11 cellular contexts compared by ENCODE assay signal in genomic region chr7:36686499-36686898, GRCh38. TPM values are rescaled to one million over a fixed set of nuclear protein-coding genes. Genes with fewer than 3 reads are reported as not detected.
DNase-seq lines count a peak whose midpoint lies in the region; ATAC-seq and TF ChIP-seq lines count a peak whose summit lies in the region.
"Had no signal": no experiment of that assay in that cellular context is flagged by ENCODE, and none has a peak within 500 bp of the region (broad histone marks: within the 10 kb centered on the region; RNA-seq: fewer than 3 reads in every experiment).

No MANE protein-coding gene starts in this region.

- CTCF ChIA-PET in PC-3 (lab: Charles Lee) = no interaction called here
- CTCF ChIA-PET in activated naive CD4-positive, alpha-beta T cell treated with anti-CD3 and anti-CD28 coated beads for 36 hours (lab: Charles Lee) = interaction anchor here (1.5 to 1.6 kb wide), 2 partner anchors 9 to 16 kb away, joined by 3 to 9 read pairs; no protein-coding TSS in a partner anchor

- H3K4me3 ChIP-seq in CD4-positive, CD25-positive, alpha-beta regulatory T cell (ENCODE audit: low read depth, low read length) = no peak overlapping the region
- no peak overlapping the region for H3K4me3 ChIP-seq in PC-3 (ENCODE audit: low read length)
- H3K4me3 ChIP-seq: BLaER1 had no signal

- intact Hi-C loops in PC-3 (cut with micrococcal nuclease) = no loop called here
- intact Hi-C loops in activated naive CD4-positive, alpha-beta T cell treated with anti-CD3 and anti-CD28 coated beads for 36 hours (cut with micrococcal nuclease) = no loop called here

- no peak overlapping the region for H3K9ac ChIP-seq in PC-3 (ENCODE audit: low read length)
- H3K9ac ChIP-seq: BLaER1 had no signal

- H3K9me3 Mint-ChIP-seq in CD4-positive, CD25-positive, alpha-beta regulatory T cell = no peaks in the 10 kb centered on the region
- H3K9me3 Mint-ChIP-seq in activated naive CD4-positive, alpha-beta T cell treated with anti-CD3 and anti-CD28 coated beads for 36 hours = no peaks in the 10 kb centered on the region
- no peaks in the 10 kb centered on the region for H3K9me3 Mint-ChIP-seq in naive thymus-derived CD8-positive, alpha-beta T cell

- no peaks in the 10 kb centered on the region for H3K27me3 ChIP-seq in CD4-positive, CD25-positive, alpha-beta regulatory T cell (ENCODE audit: control insufficient read depth, insufficient read depth, low read length)
- peaks cover 9% of the 10 kb centered on the region for H3K27me3 ChIP-seq in PC-3 (ENCODE audit: low read length)
- H3K27me3 ChIP-seq: BLaER1 had no signal

- peak; percentile 84 to 87 for ATAC-seq in CD4-positive, CD25-positive, alpha-beta regulatory T cell (ENCODE audit: low read depth in 2 of 2)
- peak; percentile 33; the same call in 1 of the 2 replicates for ATAC-seq in PC-3
- ATAC-seq in naive thymus-derived CD8-positive, alpha-beta T cell = peak; percentile 60 to 75

- H3K4me2 ChIP-seq in PC-3 (ENCODE audit: low read length) = no peak overlapping the region
- H3K4me2 ChIP-seq: BLaER1 had no signal

- H3K9me2 ChIP-seq in PC-3 (replicated peaks; ENCODE audit: low read length) = no peaks in the 10 kb centered on the region

- H3K36me3 Mint-ChIP-seq in CD4-positive, CD25-positive, alpha-beta regulatory T cell = no peaks in the 10 kb centered on the region
- H3K36me3 Mint-ChIP-seq in activated naive CD4-positive, alpha-beta T cell treated with anti-CD3 and anti-CD28 coated beads for 36 hours (ENCODE audit: low read depth) = no peaks in the 10 kb centered on the region
- H3K36me3 Mint-ChIP-seq in naive thymus-derived CD8-positive, alpha-beta T cell = peaks cover 0 to 40% (median 11%) of the 10 kb centered on the region in 3 donors

- H3K27ac ChIP-seq in CD4-positive, CD25-positive, alpha-beta regulatory T cell (ENCODE audit: insufficient read depth, low read length, poor library complexity, severe bottlenecking) = no peak overlapping the region
- H3K27ac ChIP-seq in PC-3 (ENCODE audit: low read length) (no peak overlapping the region), caudate nucleus (ENCODE audit: low read depth, low read length) (no peak overlapping the region)
- H3K27ac ChIP-seq: BLaER1 had no signal

- H3K79me2 ChIP-seq in PC-3 (ENCODE audit: low read length) = no peaks in the 10 kb centered on the region

- POLR2A ChIA-PET in PC-3 (lab: Charles Lee; ENCODE audit: unreplicated experiment) = no interaction called here
- POLR2A ChIA-PET in naive thymus-derived CD8-positive, alpha-beta T cell (lab: Charles Lee) = no interaction called here

- no peak overlapping the region for H3K4me3 Mint-ChIP-seq in CD4-positive, CD25-positive, alpha-beta regulatory T cell
- H3K4me3 Mint-ChIP-seq in activated naive CD4-positive, alpha-beta T cell treated with anti-CD3 and anti-CD28 coated beads for 36 hours = no peak overlapping the region
- peak overlapping the region in 7 of 10 donors; percentile 8 to 78 (median 55) for H3K4me3 Mint-ChIP-seq in naive thymus-derived CD8-positive, alpha-beta T cell

- peaks cover 0 to 17% (median 7%) of the 10 kb centered on the region in 4 donors for H3K4me1 Mint-ChIP-seq in CD4-positive, CD25-positive, alpha-beta regulatory T cell
- peaks cover 54% of the 10 kb centered on the region for H3K4me1 Mint-ChIP-seq in activated naive CD4-positive, alpha-beta T cell treated with anti-CD3 and anti-CD28 coated beads for 36 hours (ENCODE audit: low read depth)
- H3K4me1 Mint-ChIP-seq in naive thymus-derived CD8-positive, alpha-beta T cell = peaks cover 31 to 64% (median 60%) of the 10 kb centered on the region in 4 donors

- peaks cover 3% of the 10 kb centered on the region for H3K4me1 ChIP-seq in CD4-positive, CD25-positive, alpha-beta regulatory T cell (ENCODE audit: control insufficient read depth, insufficient read depth, low read length, poor library complexity, severe bottlenecking)
- peaks cover 9% of the 10 kb centered on the region for H3K4me1 ChIP-seq in PC-3 (ENCODE audit: insufficient read depth, low read length)

- H4K20me1 ChIP-seq in PC-3 (ENCODE audit: low read length) = no peaks in the 10 kb centered on the region
- H4K20me1 ChIP-seq: BLaER1 had no signal

- no peaks in the 10 kb centered on the region for H3K36me3 ChIP-seq in CD4-positive, CD25-positive, alpha-beta regulatory T cell (ENCODE audit: control insufficient read depth, insufficient read depth, low read length)
- H3K36me3 ChIP-seq in PC-3 (ENCODE audit: low read depth, low read length) = no peaks in the 10 kb centered on the region
- H3K36me3 ChIP-seq: BLaER1 had no signal

- DNase-seq in CD4-positive, CD25-positive, alpha-beta regulatory T cell = peak in 1 of 3 donors; percentile 37
- DNase-seq in PC-3 (peak; percentile 62), NCI-H1417 treated with DMSO at 0.1 percent for 48 hours (lab: John Stamatoyannopoulos, UW) (no peak), NCI-H2029 treated with DMSO at 0.1 percent for 48 hours (lab: John Stamatoyannopoulos, UW) (no peak), NOMO-1 treated with DMSO at 0.1 percent for 48 hours (lab: John Stamatoyannopoulos, UW; ENCODE audit: unreplicated experiment) (no peak), caudate nucleus (lab: John Stamatoyannopoulos, UW) (no peak)
- peak; percentile 41 for DNase-seq in activated naive CD4-positive, alpha-beta T cell treated with anti-CD3 and anti-CD28 coated beads for 36 hours
- peak in 2 of 10 donors; percentile 10 to 22 for DNase-seq in naive thymus-derived CD8-positive, alpha-beta T cell
- DNase-seq: Right ventricle myocardium superior had no signal

- H3K27ac Mint-ChIP-seq in CD4-positive, CD25-positive, alpha-beta regulatory T cell = no peak overlapping the region
- peak overlapping the region; percentile 1 for H3K27ac Mint-ChIP-seq in activated naive CD4-positive, alpha-beta T cell treated with anti-CD3 and anti-CD28 coated beads for 36 hours
- H3K27ac Mint-ChIP-seq in naive thymus-derived CD8-positive, alpha-beta T cell = peak overlapping the region; percentile 63 to 95 (median 86)

- H3K9me3 ChIP-seq in CD4-positive, CD25-positive, alpha-beta regulatory T cell (ENCODE audit: control insufficient read depth in 2 of 2, low read length in 2 of 2) = no peaks in the 10 kb centered on the region
- H3K9me3 ChIP-seq in PC-3 (ENCODE audit: low read length) = no peaks in the 10 kb centered on the region
- H3K9me3 ChIP-seq: BLaER1 had no signal

- no peaks in the 10 kb centered on the region for H3F3A ChIP-seq in PC-3 (ENCODE audit: low read length, unreplicated experiment)

- no peak overlapping the region for H2AFZ ChIP-seq in PC-3 (ENCODE audit: low read length)

- H3K27me3 Mint-ChIP-seq in CD4-positive, CD25-positive, alpha-beta regulatory T cell = no peaks in the 10 kb centered on the region
- no peaks in the 10 kb centered on the region for H3K27me3 Mint-ChIP-seq in activated naive CD4-positive, alpha-beta T cell treated with anti-CD3 and anti-CD28 coated beads for 36 hours (ENCODE audit: low read depth)
- no peaks in the 10 kb centered on the region for H3K27me3 Mint-ChIP-seq in naive thymus-derived CD8-positive, alpha-beta T cell

- BruUV-seq in PC-3 (replicated peaks; lab: Mats Ljungman, UMichigan) = no TSS peak

- no peak for TF ChIP-seq CTCF in PC-3 (conservative IDR thresholded peaks at IDR 0.05; ENCODE audit: low read depth, low read length)

RNA-seq across cellular contexts. Expression of gene AOAH, which starts 37.8 kb away (rescaled TPM):
- total RNA-seq in CD4-positive, CD25-positive, alpha-beta regulatory T cell = 5.7 TPM
- 1 to 10 TPM in 3 of 4 donors, under 1 TPM in 1; 0.46 to 3.5 (median 1.5) TPM for polyA plus RNA-seq in CD4-positive, CD25-positive, alpha-beta regulatory T cell
- not detected in 2 replicates for total RNA-seq in PC-3 (2014; rRNA removed)
- total RNA-seq in activated naive CD4-positive, alpha-beta T cell treated with anti-CD3 and anti-CD28 coated beads for 36 hours = 1 to 10 TPM in 1 of 2 experiments, under 1 TPM in 1; 0.67 to 1.2 TPM
- total RNA-seq in naive thymus-derived CD8-positive, alpha-beta T cell = 10 to 100 TPM; 30.2 to 31.4 TPM
- 10 to 100 TPM; 40.5 to 85.9 (median 44.3) TPM for polyA plus RNA-seq in naive thymus-derived CD8-positive, alpha-beta T cell
- total RNA-seq: HT-29 had no signal

Comparison
In these comparisons a context has a peak if more than half of its experiments do, and no peak if none do; other contexts are left out.
1. ATAC-seq: peak in every context shown above with its lines; median percentile 86 in CD4-positive, CD25-positive, alpha-beta regulatory T cell; 68 in naive thymus-derived CD8-positive, alpha-beta T cell; 33 in PC-3.
2. DNase-seq: peak in PC-3 (single experiment) and activated naive CD4-positive, alpha-beta T cell treated with anti-CD3 and anti-CD28 coated beads for 36 hours (single experiment); none in NCI-H1417 treated with DMSO at 0.1 percent for 48 hours (single experiment), NCI-H2029 treated with DMSO at 0.1 percent for 48 hours (single experiment), NOMO-1 treated with DMSO at 0.1 percent for 48 hours (single experiment) and caudate nucleus (0 of 61).
3. H3K27ac Mint-ChIP-seq: peak in activated naive CD4-positive, alpha-beta T cell treated with anti-CD3 and anti-CD28 coated beads for 36 hours (single experiment) and naive thymus-derived CD8-positive, alpha-beta T cell (10 of 10); none in CD4-positive, CD25-positive, alpha-beta regulatory T cell (0 of 3).
4. H3K4me3 Mint-ChIP-seq: peak in naive thymus-derived CD8-positive, alpha-beta T cell (7 of 10); none in CD4-positive, CD25-positive, alpha-beta regulatory T cell (0 of 4) and activated naive CD4-positive, alpha-beta T cell treated with anti-CD3 and anti-CD28 coated beads for 36 hours (single experiment).